Comparison of ENCODE assay signal across 1 cellular context in the genomic region with DNA sequence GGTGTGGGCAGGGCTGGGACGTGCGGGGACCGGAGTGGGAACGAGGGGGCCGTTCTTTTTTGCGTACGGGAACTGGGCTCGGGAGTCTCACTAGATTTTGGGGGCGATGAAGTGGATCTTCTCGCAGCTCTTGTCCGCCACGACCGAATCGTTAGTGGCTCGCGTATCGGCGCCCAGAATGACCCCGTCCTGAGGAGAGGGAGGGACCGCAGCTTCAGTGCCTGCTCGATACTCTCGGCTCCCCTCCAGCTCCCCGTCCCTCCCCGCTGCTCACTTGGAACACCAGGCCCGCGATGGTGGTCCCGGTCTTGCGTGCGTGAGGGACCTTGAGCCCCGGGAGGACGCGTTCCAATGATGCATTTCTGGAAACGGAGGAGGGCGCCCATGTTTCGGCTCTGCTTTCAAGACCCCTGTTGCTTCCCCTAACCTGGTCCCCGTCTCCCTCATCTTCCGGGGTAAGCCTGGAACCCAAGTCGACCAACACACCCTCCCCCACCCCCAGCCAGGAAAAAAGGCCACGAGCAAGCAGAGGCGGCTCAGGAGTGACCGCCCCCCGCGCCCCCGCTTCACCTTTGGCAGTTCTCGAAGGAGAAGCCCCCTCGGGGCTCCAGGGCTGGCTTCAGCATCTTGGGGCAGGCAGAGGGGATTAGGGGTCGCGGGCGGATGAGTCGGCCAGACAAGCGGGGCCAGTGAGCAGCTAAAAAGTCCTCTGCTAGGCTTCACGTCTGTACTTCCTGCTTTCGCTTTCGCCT.
TF ChIP-seq lines count a peak whose summit lies in the region.

TSS of gene PSMB10 (minus strand) at position 727 of the 752 bp plus-strand sequence. CDS start at position 626, 101 bp downstream.

TF ChIP-seq in HepG2, 621 proteins besides CTCF, POLR2A, EP300 and RAD21 (continued from another document and continues in another):
- TF ChIP-seq, protein P1, sequence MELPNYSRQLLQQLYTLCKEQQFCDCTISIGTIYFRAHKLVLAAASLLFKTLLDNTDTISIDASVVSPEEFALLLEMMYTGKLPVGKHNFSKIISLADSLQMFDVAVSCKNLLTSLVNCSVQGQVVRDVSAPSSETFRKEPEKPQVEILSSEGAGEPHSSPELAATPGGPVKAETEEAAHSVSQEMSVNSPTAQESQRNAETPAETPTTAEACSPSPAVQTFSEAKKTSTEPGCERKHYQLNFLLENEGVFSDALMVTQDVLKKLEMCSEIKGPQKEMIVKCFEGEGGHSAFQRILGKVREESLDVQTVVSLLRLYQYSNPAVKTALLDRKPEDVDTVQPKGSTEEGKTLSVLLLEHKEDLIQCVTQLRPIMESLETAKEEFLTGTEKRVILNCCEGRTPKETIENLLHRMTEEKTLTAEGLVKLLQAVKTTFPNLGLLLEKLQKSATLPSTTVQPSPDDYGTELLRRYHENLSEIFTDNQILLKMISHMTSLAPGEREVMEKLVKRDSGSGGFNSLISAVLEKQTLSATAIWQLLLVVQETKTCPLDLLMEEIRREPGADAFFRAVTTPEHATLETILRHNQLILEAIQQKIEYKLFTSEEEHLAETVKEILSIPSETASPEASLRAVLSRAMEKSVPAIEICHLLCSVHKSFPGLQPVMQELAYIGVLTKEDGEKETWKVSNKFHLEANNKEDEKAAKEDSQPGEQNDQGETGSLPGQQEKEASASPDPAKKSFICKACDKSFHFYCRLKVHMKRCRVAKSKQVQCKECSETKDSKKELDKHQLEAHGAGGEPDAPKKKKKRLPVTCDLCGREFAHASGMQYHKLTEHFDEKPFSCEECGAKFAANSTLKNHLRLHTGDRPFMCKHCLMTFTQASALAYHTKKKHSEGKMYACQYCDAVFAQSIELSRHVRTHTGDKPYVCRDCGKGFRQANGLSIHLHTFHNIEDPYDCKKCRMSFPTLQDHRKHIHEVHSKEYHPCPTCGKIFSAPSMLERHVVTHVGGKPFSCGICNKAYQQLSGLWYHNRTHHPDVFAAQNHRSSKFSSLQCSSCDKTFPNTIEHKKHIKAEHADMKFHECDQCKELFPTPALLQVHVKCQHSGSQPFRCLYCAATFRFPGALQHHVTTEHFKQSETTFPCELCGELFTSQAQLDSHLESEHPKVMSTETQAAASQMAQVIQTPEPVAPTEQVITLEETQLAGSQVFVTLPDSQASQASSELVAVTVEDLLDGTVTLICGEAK (IDR thresholded peaks at IDR 0.05), result no peak
- TF ChIP-seq, protein P1 (CRISPR knock-in tag; IDR thresholded peaks at IDR 0.05), result no peak
- TF ChIP-seq, protein P2, sequence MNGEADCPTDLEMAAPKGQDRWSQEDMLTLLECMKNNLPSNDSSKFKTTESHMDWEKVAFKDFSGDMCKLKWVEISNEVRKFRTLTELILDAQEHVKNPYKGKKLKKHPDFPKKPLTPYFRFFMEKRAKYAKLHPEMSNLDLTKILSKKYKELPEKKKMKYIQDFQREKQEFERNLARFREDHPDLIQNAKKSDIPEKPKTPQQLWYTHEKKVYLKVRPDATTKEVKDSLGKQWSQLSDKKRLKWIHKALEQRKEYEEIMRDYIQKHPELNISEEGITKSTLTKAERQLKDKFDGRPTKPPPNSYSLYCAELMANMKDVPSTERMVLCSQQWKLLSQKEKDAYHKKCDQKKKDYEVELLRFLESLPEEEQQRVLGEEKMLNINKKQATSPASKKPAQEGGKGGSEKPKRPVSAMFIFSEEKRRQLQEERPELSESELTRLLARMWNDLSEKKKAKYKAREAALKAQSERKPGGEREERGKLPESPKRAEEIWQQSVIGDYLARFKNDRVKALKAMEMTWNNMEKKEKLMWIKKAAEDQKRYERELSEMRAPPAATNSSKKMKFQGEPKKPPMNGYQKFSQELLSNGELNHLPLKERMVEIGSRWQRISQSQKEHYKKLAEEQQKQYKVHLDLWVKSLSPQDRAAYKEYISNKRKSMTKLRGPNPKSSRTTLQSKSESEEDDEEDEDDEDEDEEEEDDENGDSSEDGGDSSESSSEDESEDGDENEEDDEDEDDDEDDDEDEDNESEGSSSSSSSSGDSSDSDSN (CRISPR knock-in tag; IDR thresholded peaks at IDR 0.05), result peak; percentile 73
- TF ChIP-seq NKX3-1 (CRISPR knock-in tag; IDR thresholded peaks at IDR 0.05) (no peak), CHD4 (IDR thresholded peaks at IDR 0.05; ENCODE audit: borderline replicate concordance, low read length) (no peak), MXD4 (CRISPR knock-in tag; IDR thresholded peaks at IDR 0.05) (no peak), KDM1A (CRISPR knock-in tag; IDR thresholded peaks at IDR 0.05) (no peak), TRIM22 (IDR thresholded peaks at IDR 0.05) (no peak), ZNF431 (CRISPR knock-in tag; IDR thresholded peaks at IDR 0.05; ENCODE audit: borderline replicate concordance, low read depth) (no peak), U2AF2 (IDR thresholded peaks at IDR 0.05; ENCODE audit: low read depth, low read length) (peak; percentile 58; the same call in 1 of the 2 replicates), ARNT2 (CRISPR knock-in tag; IDR thresholded peaks at IDR 0.05; ENCODE audit: low read depth) (0 out of 2 replicates have a peak, but pooled peaks have one; percentile 13), ZNF839 (CRISPR knock-in tag; IDR thresholded peaks at IDR 0.05; ENCODE audit: borderline replicate concordance) (peak; percentile 82; the same call in 1 of the 2 replicates), GZF1 (CRISPR knock-in tag; IDR thresholded peaks at IDR 0.05) (no peak), ZNF772 (CRISPR knock-in tag; IDR thresholded peaks at IDR 0.05) (no peak), TARDBP (CRISPR knock-in tag; IDR thresholded peaks at IDR 0.05) (no peak; the same call in 1 of the 2 replicates), ZNF292 (CRISPR knock-in tag; IDR thresholded peaks at IDR 0.05; ENCODE audit: borderline replicate concordance, low read depth) (no peak), ZNF230 (CRISPR knock-in tag; IDR thresholded peaks at IDR 0.05) (0 out of 2 replicates have a peak, but pooled peaks have one; percentile 45), TP53 (CRISPR knock-in tag; conservative IDR thresholded peaks at IDR 0.05) (no peak), SMAD3 (CRISPR knock-in tag; IDR thresholded peaks at IDR 0.05) (0 out of 2 replicates have a peak, but pooled peaks have one; percentile 9), ZSCAN9 (CRISPR knock-in tag; IDR thresholded peaks at IDR 0.05; ENCODE audit: borderline replicate concordance) (no peak), NCOA2 (CRISPR knock-in tag; IDR thresholded peaks at IDR 0.05) (no peak), PHF21A (CRISPR knock-in tag; IDR thresholded peaks at IDR 0.05) (0 out of 2 replicates have a peak, but pooled peaks have one; percentile 0), RARG (CRISPR knock-in tag; IDR thresholded peaks at IDR 0.05; ENCODE audit: low read depth) (peak; percentile 11; the same call in 1 of the 2 replicates), ZNF605 (CRISPR knock-in tag; IDR thresholded peaks at IDR 0.05) (no peak; the same call in 1 of the 2 replicates), ZNF430 (CRISPR knock-in tag; IDR thresholded peaks at IDR 0.05) (no peak), ZNF17 (CRISPR knock-in tag; IDR thresholded peaks at IDR 0.05) (0 out of 2 replicates have a peak, but pooled peaks have one; percentile 45), ZNF484 (CRISPR knock-in tag; IDR thresholded peaks at IDR 0.05; ENCODE audit: borderline replicate concordance, low read depth) (peak; percentile 78; the same call in 1 of the 2 replicates), ZNF235 (CRISPR knock-in tag; IDR thresholded peaks at IDR 0.05; ENCODE audit: borderline replicate concordance) (no peak; the same call in 1 of the 2 replicates), REST (IDR thresholded peaks at IDR 0.05; ENCODE audit: borderline replicate concordance in 1 of 2, low read depth in 1 of 2, low read length in 2 of 2) (no peak)
- TF ChIP-seq, protein P3, sequence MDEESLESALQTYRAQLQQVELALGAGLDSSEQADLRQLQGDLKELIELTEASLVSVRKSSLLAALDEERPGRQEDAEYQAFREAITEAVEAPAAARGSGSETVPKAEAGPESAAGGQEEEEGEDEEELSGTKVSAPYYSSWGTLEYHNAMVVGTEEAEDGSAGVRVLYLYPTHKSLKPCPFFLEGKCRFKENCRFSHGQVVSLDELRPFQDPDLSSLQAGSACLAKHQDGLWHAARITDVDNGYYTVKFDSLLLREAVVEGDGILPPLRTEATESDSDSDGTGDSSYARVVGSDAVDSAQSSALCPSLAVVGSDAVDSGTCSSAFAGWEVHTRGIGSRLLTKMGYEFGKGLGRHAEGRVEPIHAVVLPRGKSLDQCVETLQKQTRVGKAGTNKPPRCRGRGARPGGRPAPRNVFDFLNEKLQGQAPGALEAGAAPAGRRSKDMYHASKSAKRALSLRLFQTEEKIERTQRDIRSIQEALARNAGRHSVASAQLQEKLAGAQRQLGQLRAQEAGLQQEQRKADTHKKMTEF (CRISPR knock-in tag; IDR thresholded peaks at IDR 0.05), result no peak
- TF ChIP-seq, protein P4, sequence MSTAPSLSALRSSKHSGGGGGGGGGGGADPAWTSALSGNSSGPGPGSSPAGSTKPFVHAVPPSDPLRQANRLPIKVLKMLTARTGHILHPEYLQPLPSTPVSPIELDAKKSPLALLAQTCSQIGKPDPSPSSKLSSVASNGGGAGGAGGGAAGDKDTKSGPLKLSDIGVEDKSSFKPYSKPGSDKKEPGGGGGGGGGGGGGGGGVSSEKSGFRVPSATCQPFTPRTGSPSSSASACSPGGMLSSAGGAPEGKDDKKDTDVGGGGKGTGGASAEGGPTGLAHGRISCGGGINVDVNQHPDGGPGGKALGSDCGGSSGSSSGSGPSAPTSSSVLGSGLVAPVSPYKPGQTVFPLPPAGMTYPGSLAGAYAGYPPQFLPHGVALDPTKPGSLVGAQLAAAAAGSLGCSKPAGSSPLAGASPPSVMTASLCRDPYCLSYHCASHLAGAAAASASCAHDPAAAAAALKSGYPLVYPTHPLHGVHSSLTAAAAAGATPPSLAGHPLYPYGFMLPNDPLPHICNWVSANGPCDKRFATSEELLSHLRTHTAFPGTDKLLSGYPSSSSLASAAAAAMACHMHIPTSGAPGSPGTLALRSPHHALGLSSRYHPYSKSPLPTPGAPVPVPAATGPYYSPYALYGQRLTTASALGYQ (CRISPR knock-in tag; IDR thresholded peaks at IDR 0.05), result 0 out of 2 replicates have a peak, but pooled peaks have one; percentile 8
- TF ChIP-seq, protein P5, sequence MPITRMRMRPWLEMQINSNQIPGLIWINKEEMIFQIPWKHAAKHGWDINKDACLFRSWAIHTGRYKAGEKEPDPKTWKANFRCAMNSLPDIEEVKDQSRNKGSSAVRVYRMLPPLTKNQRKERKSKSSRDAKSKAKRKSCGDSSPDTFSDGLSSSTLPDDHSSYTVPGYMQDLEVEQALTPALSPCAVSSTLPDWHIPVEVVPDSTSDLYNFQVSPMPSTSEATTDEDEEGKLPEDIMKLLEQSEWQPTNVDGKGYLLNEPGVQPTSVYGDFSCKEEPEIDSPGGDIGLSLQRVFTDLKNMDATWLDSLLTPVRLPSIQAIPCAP (CRISPR knock-in tag; IDR thresholded peaks at IDR 0.05; ENCODE audit: low read depth), result peak; percentile 98
